ENCODE assay signal across 13 cellular contexts in the genomic region with DNA sequence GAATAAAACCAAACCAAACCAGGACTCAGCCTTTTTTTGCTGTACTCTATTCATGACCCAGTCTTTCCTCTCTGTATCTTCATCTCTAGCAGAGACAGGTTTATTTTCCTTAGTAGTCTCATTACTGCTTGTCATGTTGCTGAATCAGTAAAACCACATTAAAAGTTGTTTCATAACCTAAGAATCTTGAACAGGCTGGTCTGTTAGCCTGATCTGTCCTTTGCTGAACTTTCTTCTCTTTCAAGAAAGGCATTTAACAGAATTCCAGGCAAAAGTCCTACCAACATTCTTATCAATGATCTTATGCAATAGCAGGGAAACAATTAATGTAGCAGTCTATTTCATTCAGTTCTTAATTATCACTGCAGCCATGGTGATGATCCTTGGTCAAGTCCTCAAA.
A peak's percentile ranks its signal among the peaks of the same experiment; 100 is the strongest.
DNase-seq lines count a peak whose midpoint lies in the region; ATAC-seq and TF ChIP-seq lines count a peak whose summit lies in the region.
"Had no signal": no experiment of that assay in that cellular context is flagged by ENCODE, and none has a peak within 500 bp of the region (broad histone marks: within the 10 kb centered on the region; RNA-seq: fewer than 3 reads in every experiment).

No MANE protein-coding gene starts in this region.

- H3K4me3 Mint-ChIP-seq in MCF 10A (ENCODE audit: unreplicated experiment), result no peak overlapping the region
- H3K4me3 Mint-ChIP-seq in WTC11, result no peak overlapping the region
- H3K4me3 Mint-ChIP-seq: dendritic cell treated with granulocyte-macrophage colony-stimulating factor and Interleukin-4, amounts not matched to agents 40 ng/mL and 50 ng/mL, for 4 days had no signal

- H3K36me3 Mint-ChIP-seq in MCF 10A (ENCODE audit: insufficient read depth, unreplicated experiment) (no peaks in the 10 kb centered on the region), WTC11 (no peaks in the 10 kb centered on the region)

- H3K4me1 Mint-ChIP-seq in MCF 10A (ENCODE audit: insufficient read depth, unreplicated experiment), result peaks cover 4% of the 10 kb centered on the region
- peaks cover 15% of the 10 kb centered on the region for H3K4me1 Mint-ChIP-seq in WTC11

- CTCF ChIA-PET in mammary epithelial cell (lab: Charles Lee; ENCODE audit: low non-redundant PET) (no interaction called here), MCF 10A (lab: Yijun Ruan, JAX) (no interaction called here), WTC11 (lab: Charles Lee) (no interaction called here)

- no peaks in the 10 kb centered on the region for H3K27me3 Mint-ChIP-seq in MCF 10A (ENCODE audit: insufficient read depth, unreplicated experiment)
- no peaks in the 10 kb centered on the region for H3K27me3 Mint-ChIP-seq in WTC11 (ENCODE audit: low read depth)
- H3K27me3 Mint-ChIP-seq: dendritic cell treated with granulocyte-macrophage colony-stimulating factor and Interleukin-4, amounts not matched to agents 40 ng/mL and 50 ng/mL, for 4 days had no signal

- intact Hi-C loops in mammary epithelial cell (cut with micrococcal nuclease), result no loop called here
- intact Hi-C loops in MCF 10A (cut with micrococcal nuclease), result no loop called here

- H3K4me2 ChIP-seq in mammary epithelial cell (ENCODE audit: insufficient read depth, low read depth, low read length), result no peak overlapping the region

- no peak for ATAC-seq in WTC11
- ATAC-seq in esophagus mucosa, result no peak
- ATAC-seq: GM12878 had no signal

- H3K9me3 Mint-ChIP-seq in MCF 10A (ENCODE audit: unreplicated experiment), result no peaks in the 10 kb centered on the region
- H3K9me3 Mint-ChIP-seq in WTC11, result 0 out of 2 replicates have a peak, but pooled peaks cover 3% of the 10 kb centered on the region
- H3K9me3 Mint-ChIP-seq: dendritic cell treated with granulocyte-macrophage colony-stimulating factor and Interleukin-4, amounts not matched to agents 40 ng/mL and 50 ng/mL, for 4 days had no signal

- TF ChIP-seq CTCF in mammary epithelial cell (conservative IDR thresholded peaks at IDR 0.05 in 1 of 2, IDR thresholded peaks at IDR 0.05 in 1 of 2; ENCODE audit: extremely low read depth in 1 of 2, insufficient read depth in 1 of 2, low read depth in 1 of 2, low read length in 2 of 2) (no peak), MCF 10A (IDR thresholded peaks at IDR 0.05; ENCODE audit: unreplicated experiment) (no peak), WTC11 (IDR thresholded peaks at IDR 0.05) (no peak), fibroblast of villous mesenchyme (IDR thresholded peaks at IDR 0.05; ENCODE audit: insufficient read depth, low read depth, low read length) (no peak)

- dilution Hi-C loops in mammary epithelial cell (cut with HindIII; ENCODE audit: low sequenced_read_pairs), result no loop called here

- no peaks in the 10 kb centered on the region for H3K79me2 ChIP-seq in mammary epithelial cell (ENCODE audit: insufficient read depth, low read length)

- DNase-seq in mammary epithelial cell (peak; percentile 56), MCF 10A (ENCODE audit: unreplicated experiment) (no peak), WTC11 (ENCODE audit: low spot score) (no peak), fibroblast of villous mesenchyme (ENCODE audit: low read depth) (peak; percentile 51), stromal cell of bone marrow (ENCODE audit: low read depth) (peak; percentile 25), NCI-H128 (lab: John Stamatoyannopoulos, UW; ENCODE audit: unreplicated experiment) (no peak)
- no peak for DNase-seq in stimulated activated CD4-positive, alpha-beta T cell treated with anti-CD3 and anti-CD28 coated beads, Interleukin-1b, Interleukin-23, amount 100 ng/mL, for 48 hours
- DNase-seq: C1 segment of cervical spinal cord, KBM-7, NCI-H748 treated with DMSO at 0.1 percent for 48 hours had no signal

- H3K4me3 ChIP-seq in mammary epithelial cell (replicated peaks in 1 of 3; ENCODE audit: insufficient read depth in 1 of 3, low read depth in 2 of 3, low read length in 3 of 3) (no peak overlapping the region), fibroblast of villous mesenchyme (ENCODE audit: low read depth, low read length) (no peak overlapping the region)
- H3K4me3 ChIP-seq: GM12878 had no signal

- H3K36me3 ChIP-seq in mammary epithelial cell (ENCODE audit: insufficient read depth, low read length), result no peaks in the 10 kb centered on the region

- no peak overlapping the region for H2AFZ ChIP-seq in mammary epithelial cell (ENCODE audit: low read depth, low read length)

- H4K20me1 ChIP-seq in mammary epithelial cell (ENCODE audit: insufficient read depth, low read length), result no peaks in the 10 kb centered on the region

- POLR2A ChIA-PET in MCF 10A (lab: Yijun Ruan, JAX) (interaction anchor here (0.5 kb wide), 1 partner anchor 75 kb away, joined by 3 read pairs; no protein-coding TSS in a partner anchor), WTC11 (lab: Charles Lee) (no interaction called here)

- no peak overlapping the region for H3K27ac ChIP-seq in mammary epithelial cell (ENCODE audit: insufficient read depth, low read depth, low read length)

- H3K9ac ChIP-seq in mammary epithelial cell (ENCODE audit: insufficient read depth, low read length), result no peak overlapping the region

- BruUV-seq in mammary epithelial cell (replicated peaks; lab: Mats Ljungman, UMichigan), result no TSS peak
- no TSS peak for BruUV-seq in MCF 10A (replicated peaks; lab: Mats Ljungman, UMichigan)

- no peaks in the 10 kb centered on the region for H3K4me1 ChIP-seq in mammary epithelial cell (ENCODE audit: insufficient read depth, low read length)

- H3K27ac Mint-ChIP-seq in MCF 10A (ENCODE audit: low read depth, unreplicated experiment) (no peak overlapping the region), WTC11 (0 out of 2 replicates have a peak overlapping the region, but pooled peaks have one; percentile 73)
- H3K27ac Mint-ChIP-seq: dendritic cell treated with granulocyte-macrophage colony-stimulating factor and Interleukin-4, amounts not matched to agents 40 ng/mL and 50 ng/mL, for 4 days had no signal

- H3K9me3 ChIP-seq in mammary epithelial cell (replicated peaks; ENCODE audit: insufficient read depth, low read length), result no peaks in the 10 kb centered on the region

- no peaks in the 10 kb centered on the region for H3K27me3 ChIP-seq in mammary epithelial cell (ENCODE audit: insufficient read depth, low read length)

- in situ Hi-C loops in mammary epithelial cell (cut with MboI; ENCODE audit: low sequenced_read_pairs in 2 of 2), result no loop called here

TF ChIP-seq in WTC11, 78 proteins besides CTCF, POLR2A, EP300 and RAD21 (continues in another document):
- TF ChIP-seq, protein P1, sequence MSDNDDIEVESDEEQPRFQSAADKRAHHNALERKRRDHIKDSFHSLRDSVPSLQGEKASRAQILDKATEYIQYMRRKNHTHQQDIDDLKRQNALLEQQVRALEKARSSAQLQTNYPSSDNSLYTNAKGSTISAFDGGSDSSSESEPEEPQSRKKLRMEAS (CRISPR knock-in tag; IDR thresholded peaks at IDR 0.05), result no peak
- TF ChIP-seq ZBTB21 (CRISPR knock-in tag; IDR thresholded peaks at IDR 0.05; ENCODE audit: borderline replicate concordance) (no peak), HMGA2 (CRISPR knock-in tag; IDR thresholded peaks at IDR 0.05) (no peak), SP1 (CRISPR knock-in tag; conservative IDR thresholded peaks at IDR 0.05) (no peak)
- TF ChIP-seq, protein P2, sequence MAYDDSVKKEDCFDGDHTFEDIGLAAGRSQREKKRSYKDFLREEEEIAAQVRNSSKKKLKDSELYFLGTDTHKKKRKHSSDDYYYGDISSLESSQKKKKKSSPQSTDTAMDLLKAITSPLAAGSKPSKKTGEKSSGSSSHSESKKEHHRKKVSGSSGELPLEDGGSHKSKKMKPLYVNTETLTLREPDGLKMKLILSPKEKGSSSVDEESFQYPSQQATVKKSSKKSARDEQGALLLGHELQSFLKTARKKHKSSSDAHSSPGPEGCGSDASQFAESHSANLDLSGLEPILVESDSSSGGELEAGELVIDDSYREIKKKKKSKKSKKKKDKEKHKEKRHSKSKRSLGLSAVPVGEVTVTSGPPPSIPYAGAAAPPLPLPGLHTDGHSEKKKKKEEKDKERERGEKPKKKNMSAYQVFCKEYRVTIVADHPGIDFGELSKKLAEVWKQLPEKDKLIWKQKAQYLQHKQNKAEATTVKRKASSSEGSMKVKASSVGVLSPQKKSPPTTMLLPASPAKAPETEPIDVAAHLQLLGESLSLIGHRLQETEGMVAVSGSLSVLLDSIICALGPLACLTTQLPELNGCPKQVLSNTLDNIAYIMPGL (CRISPR knock-in tag; IDR thresholded peaks at IDR 0.05), result no peak
- TF ChIP-seq, protein P3, sequence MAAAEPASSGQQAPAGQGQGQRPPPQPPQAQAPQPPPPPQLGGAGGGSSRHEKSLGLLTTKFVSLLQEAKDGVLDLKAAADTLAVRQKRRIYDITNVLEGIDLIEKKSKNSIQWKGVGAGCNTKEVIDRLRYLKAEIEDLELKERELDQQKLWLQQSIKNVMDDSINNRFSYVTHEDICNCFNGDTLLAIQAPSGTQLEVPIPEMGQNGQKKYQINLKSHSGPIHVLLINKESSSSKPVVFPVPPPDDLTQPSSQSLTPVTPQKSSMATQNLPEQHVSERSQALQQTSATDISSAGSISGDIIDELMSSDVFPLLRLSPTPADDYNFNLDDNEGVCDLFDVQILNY (CRISPR knock-in tag; IDR thresholded peaks at IDR 0.05), result no peak

Comparison
In these comparisons a context has a peak if more than half of its experiments do, and no peak if none do; other contexts are left out.
1. DNase-seq: peak in mammary epithelial cell (single experiment), fibroblast of villous mesenchyme (single experiment) and stromal cell of bone marrow (single experiment); none in MCF 10A (single experiment), WTC11 (single experiment), NCI-H128 (single experiment) and stimulated activated CD4-positive, alpha-beta T cell treated with anti-CD3 and anti-CD28 coated beads, Interleukin-1b, Interleukin-23, amount 100 ng/mL, for 48 hours (single experiment).